In the genomic region with DNA sequence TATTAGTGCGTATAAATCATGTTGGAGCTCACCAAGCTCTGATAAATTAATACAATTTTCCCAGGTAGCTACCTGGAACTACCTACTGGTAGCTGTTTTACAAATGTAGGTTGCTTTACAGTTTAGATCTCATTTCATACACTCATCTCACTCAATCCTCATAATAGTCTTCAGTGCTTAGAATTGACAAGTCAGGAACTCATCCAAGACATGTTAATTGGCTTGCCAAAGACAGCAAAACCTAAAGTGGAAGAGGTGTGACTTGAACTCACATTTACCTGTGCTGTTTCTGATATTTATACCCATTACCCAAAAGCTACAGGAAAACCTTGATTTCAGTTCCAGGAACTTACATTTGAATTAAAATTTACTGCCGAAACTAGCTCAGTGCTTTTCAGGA, we compare ENCODE assay signal across 28 cellular contexts.
"Had no signal": no experiment of that assay in that cellular context is flagged by ENCODE, and none has a peak within 500 bp of the region (broad histone marks: within the 10 kb centered on the region; RNA-seq: fewer than 3 reads in every experiment).

No MANE protein-coding gene starts in this region.

- H3K27me3 Mint-ChIP-seq: dendritic cell treated with granulocyte-macrophage colony-stimulating factor and Interleukin-4, amounts not matched to agents 40 ng/mL and 50 ng/mL, for 4 days; effector memory CD8-positive, alpha-beta T cell had no signal

- H3K9me3 ChIP-seq: colonic mucosa, esophagus muscularis mucosa, esophagus squamous epithelium, gastrocnemius medialis, gastroesophageal sphincter had no signal

- DNase-seq: colonic mucosa; cortex of kidney; dermis blood vessel endothelial cell; dorsolateral prefrontal cortex; effector CD4-positive, alpha-beta T cell; effector CD8-positive, alpha-beta T cell; effector memory CD4-positive, alpha-beta T cell; effector memory CD8-positive, alpha-beta T cell; endodermal cell; erythroblast; esophagus squamous epithelium; foreskin fibroblast; foreskin keratinocyte; foreskin melanocyte; gastrocnemius medialis; glutamatergic neuron; head of caudate nucleus; heart left ventricle; heart right ventricle had no signal

- H3K36me3 ChIP-seq: colonic mucosa, esophagus muscularis mucosa, esophagus squamous epithelium, gastrocnemius medialis, gastroesophageal sphincter, heart left ventricle, heart right ventricle had no signal

- H3K4me1 ChIP-seq: colonic mucosa, esophagus muscularis mucosa, esophagus squamous epithelium, foreskin keratinocyte, gastrocnemius medialis, gastroesophageal sphincter, heart left ventricle, heart right ventricle had no signal

- H3K4me3 ChIP-seq: colonic mucosa, coronary artery, dorsolateral prefrontal cortex, esophagus muscularis mucosa, esophagus squamous epithelium, gastrocnemius medialis, gastroesophageal sphincter, heart left ventricle, heart right ventricle had no signal

- H3K27me3 ChIP-seq: colonic mucosa, dorsolateral prefrontal cortex, esophagus muscularis mucosa, esophagus squamous epithelium, foreskin keratinocyte, gastrocnemius medialis, gastroesophageal sphincter, heart left ventricle, heart right ventricle had no signal

- H3K4me3 Mint-ChIP-seq: dendritic cell treated with granulocyte-macrophage colony-stimulating factor and Interleukin-4, amounts not matched to agents 40 ng/mL and 50 ng/mL, for 4 days; effector memory CD8-positive, alpha-beta T cell; endodermal cell had no signal

- H3K27ac Mint-ChIP-seq: dendritic cell treated with granulocyte-macrophage colony-stimulating factor and Interleukin-4, amounts not matched to agents 40 ng/mL and 50 ng/mL, for 4 days; effector memory CD8-positive, alpha-beta T cell; endodermal cell had no signal

- FAIRE-seq: colon, endometrium, endothelial cell of umbilical vein, frontal cortex had no signal

- H3K9me3 Mint-ChIP-seq: endodermal cell had no signal

- H3K27ac ChIP-seq: colonic mucosa, coronary artery, epithelial cell of prostate, esophagus muscularis mucosa, esophagus squamous epithelium, foreskin keratinocyte, gastrocnemius medialis, gastroesophageal sphincter, heart left ventricle, heart right ventricle had no signal

- H3K4me1 Mint-ChIP-seq: endodermal cell had no signal
